ENCODE assay signal across 1 cellular context in genomic region chrX:154373340-154374306, GRCh38.
TF ChIP-seq lines count a peak whose summit lies in the region.

No MANE protein-coding gene starts in this region.

TF ChIP-seq in endothelial cell of umbilical vein, 7 proteins besides CTCF, POLR2A, EP300 and RAD21 (continued from another document):
- TF ChIP-seq MYC (IDR thresholded peaks at IDR 0.05; ENCODE audit: low read depth, low read length) (no peak), GATA2 (IDR thresholded peaks at IDR 0.05; ENCODE audit: insufficient read depth, insufficient read length, low read depth, low read length) (no peak), FOS (IDR thresholded peaks at IDR 0.05; ENCODE audit: borderline replicate concordance, insufficient read depth, low read length) (no peak), MAX (IDR thresholded peaks at IDR 0.05; ENCODE audit: insufficient read depth, insufficient read length) (no peak), JUN (IDR thresholded peaks at IDR 0.05; ENCODE audit: borderline replicate concordance, insufficient read depth, insufficient read length, low read depth) (no peak)
